Comparison of ENCODE assay signal across 11 cellular contexts in the genomic region with DNA sequence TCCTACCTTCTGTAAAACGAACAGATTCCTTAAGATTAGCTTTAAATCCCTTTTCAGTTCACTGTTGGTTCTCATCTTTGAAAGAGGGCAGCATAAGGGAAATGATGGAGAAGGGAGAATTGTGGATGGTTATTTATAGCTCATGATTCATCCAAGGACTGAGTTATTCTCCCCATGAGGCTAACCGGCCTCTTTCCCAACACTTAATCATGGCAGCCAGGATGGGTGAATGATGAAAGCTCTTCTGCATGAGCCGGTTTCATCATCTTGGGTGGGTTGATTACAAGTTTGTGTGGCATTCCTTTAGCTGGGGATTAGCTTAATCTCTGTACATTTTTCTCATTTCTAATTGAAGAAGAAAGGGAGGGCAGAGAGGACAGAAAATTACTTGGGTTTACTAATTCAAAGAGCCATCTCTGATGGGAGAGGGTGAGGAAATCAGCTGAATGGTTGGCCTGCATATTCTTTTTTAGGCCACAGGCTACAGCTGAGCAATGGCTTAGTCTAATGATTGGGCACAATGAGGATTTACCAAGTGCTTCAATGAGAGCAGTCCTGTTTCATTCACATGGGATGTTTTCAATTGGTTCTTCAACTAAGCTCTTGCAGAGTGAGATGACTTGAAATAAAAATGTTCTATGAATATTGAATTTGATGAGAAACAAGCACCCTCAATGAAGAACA.
DNase-seq lines count a peak whose midpoint lies in the region; ATAC-seq lines count a peak whose summit lies in the region.
"Had no signal": no experiment of that assay in that cellular context is flagged by ENCODE, and none has a peak within 500 bp of the region (broad histone marks: within the 10 kb centered on the region; RNA-seq: fewer than 3 reads in every experiment).

No MANE protein-coding gene starts in this region.

- no peaks in the 10 kb centered on the region for H3K36me3 ChIP-seq in adipocyte (ENCODE audit: control insufficient read depth, insufficient read depth, low read length, severe bottlenecking)
- no peaks in the 10 kb centered on the region for H3K36me3 ChIP-seq in subcutaneous abdominal adipose tissue (ENCODE audit: control insufficient read depth in 5 of 5, insufficient read depth in 5 of 5, low read length in 5 of 5)
- no peaks in the 10 kb centered on the region for H3K36me3 ChIP-seq in naive thymus-derived CD4-positive, alpha-beta T cell (ENCODE audit: control insufficient read depth in 2 of 3, insufficient read depth in 3 of 3, low read length in 3 of 3)

- peaks cover 0 to 5% (median 0%) of the 10 kb centered on the region in 5 donors for H3K36me3 Mint-ChIP-seq in naive thymus-derived CD4-positive, alpha-beta T cell
- H3K36me3 Mint-ChIP-seq: memory B cell had no signal

- H3K4me3 ChIP-seq in adipocyte (ENCODE audit: low read length) (peak overlapping the region; percentile 56), subcutaneous abdominal adipose tissue (ENCODE audit: low read depth in 1 of 5, low read length in 5 of 5) (no peak overlapping the region)
- H3K4me3 ChIP-seq in naive thymus-derived CD4-positive, alpha-beta T cell (ENCODE audit: low read length): no peak overlapping the region

- DNase-seq in HPDE6-E6E7 (ENCODE audit: extremely low spot score) (peak; percentile 20), adipocyte (ENCODE audit: low read depth) (peak; percentile 98), Right ventricle myocardium superior (no peak)
- DNase-seq in naive thymus-derived CD4-positive, alpha-beta T cell: no peak
- DNase-seq: NCI-H1436, SW 1271 had no signal

- H3K27ac Mint-ChIP-seq in naive thymus-derived CD4-positive, alpha-beta T cell: no peak overlapping the region
- H3K27ac Mint-ChIP-seq: memory B cell had no signal

- no peak overlapping the region for H3K4me3 Mint-ChIP-seq in naive thymus-derived CD4-positive, alpha-beta T cell
- H3K4me3 Mint-ChIP-seq: memory B cell had no signal

- H3K4me1 Mint-ChIP-seq in naive thymus-derived CD4-positive, alpha-beta T cell: no peaks in the 10 kb centered on the region
- H3K4me1 Mint-ChIP-seq: memory B cell had no signal

- peaks cover 66% of the 10 kb centered on the region for H3K4me1 ChIP-seq in adipocyte (ENCODE audit: control insufficient read depth, insufficient read depth, low read length)
- peaks cover 3 to 56% (median 41%) of the 10 kb centered on the region in 5 donors for H3K4me1 ChIP-seq in subcutaneous abdominal adipose tissue (ENCODE audit: control insufficient read depth in 5 of 5, insufficient read depth in 5 of 5, low read length in 5 of 5)
- no peaks in the 10 kb centered on the region for H3K4me1 ChIP-seq in naive thymus-derived CD4-positive, alpha-beta T cell (ENCODE audit: control insufficient read depth in 2 of 2, insufficient read depth in 2 of 2, low read length in 2 of 2)

- peak overlapping the region; percentile 89 for H3K27ac ChIP-seq in subcutaneous abdominal adipose tissue (ENCODE audit: low read depth, low read length)
- H3K27ac ChIP-seq in naive thymus-derived CD4-positive, alpha-beta T cell (ENCODE audit: low read depth, low read length): no peak overlapping the region

- ATAC-seq in Right ventricle myocardium superior (ENCODE audit: poor library complexity) (peak; percentile 77), GM19023 (IDR thresholded peaks at IDR 0.05; ENCODE audit: unreplicated experiment) (no peak), GM21390 (IDR thresholded peaks at IDR 0.05; ENCODE audit: unreplicated experiment) (no peak), GM21515 (IDR thresholded peaks at IDR 0.05; ENCODE audit: unreplicated experiment) (no peak)
- no peak for ATAC-seq in naive thymus-derived CD4-positive, alpha-beta T cell

- H3K27me3 ChIP-seq in adipocyte (replicated peaks; ENCODE audit: control insufficient read depth, insufficient read depth, low read length): no peaks in the 10 kb centered on the region
- H3K27me3 ChIP-seq in subcutaneous abdominal adipose tissue (ENCODE audit: control insufficient read depth in 5 of 5, insufficient read depth in 4 of 5, low read length in 5 of 5): no peaks in the 10 kb centered on the region
- no peaks in the 10 kb centered on the region for H3K27me3 ChIP-seq in naive thymus-derived CD4-positive, alpha-beta T cell (ENCODE audit: control insufficient read depth in 2 of 2, insufficient read depth in 2 of 2, low read length in 2 of 2)

- H3K9ac ChIP-seq in adipocyte (ENCODE audit: low read length) (peak overlapping the region; percentile 79), subcutaneous abdominal adipose tissue (ENCODE audit: low read length in 5 of 5) (peak overlapping the region in 2 of 5 donors; percentile 49 to 70)

- no peaks in the 10 kb centered on the region for H3K9me3 ChIP-seq in adipocyte (ENCODE audit: control insufficient read depth, low read length)
- H3K9me3 ChIP-seq in subcutaneous abdominal adipose tissue (ENCODE audit: control insufficient read depth in 5 of 5, low read length in 5 of 5): no peaks in the 10 kb centered on the region
- no peaks in the 10 kb centered on the region for H3K9me3 ChIP-seq in naive thymus-derived CD4-positive, alpha-beta T cell (ENCODE audit: control insufficient read depth in 2 of 3, low read length in 3 of 3)

- POLR2A ChIA-PET in naive thymus-derived CD4-positive, alpha-beta T cell (lab: Charles Lee): no interaction called here

- peaks cover 0 to 9% (median 2%) of the 10 kb centered on the region in 11 donors for H3K9me3 Mint-ChIP-seq in naive thymus-derived CD4-positive, alpha-beta T cell

- CTCF ChIA-PET in naive thymus-derived CD4-positive, alpha-beta T cell (lab: Charles Lee): no interaction called here

- intact Hi-C loops in Right ventricle myocardium superior (cut with DNase I): no loop called here
- intact Hi-C loops in naive thymus-derived CD4-positive, alpha-beta T cell (cut with micrococcal nuclease): no loop called here

- no peaks in the 10 kb centered on the region for H3K27me3 Mint-ChIP-seq in naive thymus-derived CD4-positive, alpha-beta T cell
- H3K27me3 Mint-ChIP-seq: memory B cell had no signal

Comparison
In these comparisons a context has a peak if more than half of its experiments do, and no peak if none do; other contexts are left out.
1. DNase-seq: peak in HPDE6-E6E7 (single experiment) and adipocyte (single experiment); none in Right ventricle myocardium superior (single experiment) and naive thymus-derived CD4-positive, alpha-beta T cell (0 of 9).